8 cellular contexts compared by ENCODE assay signal in the genomic region with DNA sequence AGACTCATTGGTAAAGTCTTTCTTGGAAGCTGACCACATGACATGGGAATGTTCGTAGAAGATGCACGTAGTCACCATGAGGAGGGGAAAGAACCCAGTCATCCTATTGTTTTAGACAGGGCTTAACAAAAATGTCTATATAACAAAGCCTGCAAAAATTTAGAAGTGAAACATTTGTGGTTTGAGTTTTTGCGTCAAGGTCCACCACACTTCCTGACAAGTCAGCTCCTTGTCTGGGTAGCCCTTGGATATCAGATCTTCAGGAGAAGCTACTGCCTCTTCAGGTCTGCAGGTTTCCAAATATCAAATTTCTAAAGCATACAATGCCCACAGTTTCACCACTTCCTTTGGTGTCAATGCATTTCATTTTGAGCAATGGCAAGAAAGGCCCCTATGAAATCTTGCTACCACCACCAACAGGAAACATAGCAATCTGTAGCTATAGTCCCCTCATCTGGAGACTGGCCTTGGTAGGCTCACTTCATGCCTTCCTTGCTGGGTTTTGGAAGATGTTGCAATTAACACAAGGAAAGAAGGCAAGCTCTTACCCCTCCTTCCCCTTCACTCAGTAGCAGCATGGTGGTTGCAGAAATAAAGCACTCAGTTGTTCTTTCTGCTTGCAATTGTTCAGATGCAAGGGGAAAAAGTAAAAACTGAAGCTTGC.
DNase-seq lines count a peak whose midpoint lies in the region; ATAC-seq, FAIRE-seq and TF ChIP-seq lines count a peak whose summit lies in the region.

No MANE protein-coding gene starts in this region.

- FAIRE-seq in endothelial cell of umbilical vein (lab: Jason Lieb, UNC), result peak; percentile 26

- H3K4me1 ChIP-seq in PC-9 (replicated peaks; ENCODE audit: insufficient read depth) (peaks cover 50% of the 10 kb centered on the region), endothelial cell of umbilical vein (ENCODE audit: control insufficient read depth, extremely low read depth, insufficient read depth, low read length) (peaks cover 15% of the 10 kb centered on the region), right atrium auricular region (no peaks in the 10 kb centered on the region)

- dilution Hi-C loops in endothelial cell of umbilical vein (cut with MboI; ENCODE audit: extremely low pct_ligation_motif_present, low sequenced_read_pairs), result no loop called here

- peak overlapping the region; percentile 21; the same call in 1 of the 2 replicates for H3K4me3 ChIP-seq in PC-9
- H3K4me3 ChIP-seq in endothelial cell of umbilical vein (replicated peaks in 1 of 3; ENCODE audit: insufficient read depth in 1 of 3, low read depth in 1 of 3, low read length in 3 of 3), result no peak overlapping the region
- no peak overlapping the region for H3K4me3 ChIP-seq in right atrium auricular region

- no peaks in the 10 kb centered on the region for H3K36me3 ChIP-seq in PC-9 (ENCODE audit: low read depth)
- H3K36me3 ChIP-seq in endothelial cell of umbilical vein (ENCODE audit: control insufficient read depth in 2 of 2, extremely low read depth in 1 of 2, insufficient read depth in 2 of 2, low read length in 2 of 2), result no peaks in the 10 kb centered on the region
- no peaks in the 10 kb centered on the region for H3K36me3 ChIP-seq in right atrium auricular region

- TF ChIP-seq POLR2A in endothelial cell of umbilical vein (IDR thresholded peaks at IDR 0.05; ENCODE audit: low read depth, low read length), result no peak

- no peak overlapping the region for H3K9ac ChIP-seq in endothelial cell of umbilical vein (replicated peaks; ENCODE audit: extremely low read depth, insufficient read depth, low read length)

- H3K9me3 ChIP-seq in PC-9 (ENCODE audit: insufficient read depth, low read depth), result no peaks in the 10 kb centered on the region; the same call in 1 of the 2 replicates
- no peaks in the 10 kb centered on the region for H3K9me3 ChIP-seq in endothelial cell of umbilical vein (replicated peaks; ENCODE audit: control insufficient read depth, insufficient read depth, low read length)
- no peaks in the 10 kb centered on the region for H3K9me3 ChIP-seq in right atrium auricular region

- H3K9me3 Mint-ChIP-seq in activated T-cell treated with anti-CD3 and anti-CD28 coated beads, Interleukin-2, amount 50 U/mL, for 24 hours, result no peaks in the 10 kb centered on the region
- H3K9me3 Mint-ChIP-seq in stimulated activated naive B cell treated with anti-CD40 and anti-IgM and Interleukin-4, amounts not matched to agents 10 μg/mL and 1 μg/mL and 100 μg/mL, for 72 hours, result no peaks in the 10 kb centered on the region

- H3K79me2 ChIP-seq in PC-9 (ENCODE audit: low read depth), result peaks cover 4% of the 10 kb centered on the region; the same call in 1 of the 2 replicates
- H3K79me2 ChIP-seq in endothelial cell of umbilical vein (ENCODE audit: control insufficient read depth, insufficient read depth, low read length), result no peaks in the 10 kb centered on the region

- POLR2A ChIA-PET in PC-9 (lab: Charles Lee; ENCODE audit: unreplicated experiment), result interaction anchor here (0.6 to 0.7 kb wide), 2 partner anchors 26 to 1998 kb away, joined by 3 to 5 read pairs; no protein-coding TSS in a partner anchor
- POLR2A ChIA-PET in endothelial cell of umbilical vein (lab: Charles Lee), result interaction anchor here (0.6 kb wide), 1 partner anchor 261 kb away, joined by 11 read pairs; no protein-coding TSS in a partner anchor

- H3K27ac ChIP-seq in PC-9 (peak overlapping the region; percentile 90), endothelial cell of umbilical vein (ENCODE audit: insufficient read depth, low read depth, low read length) (peak overlapping the region; percentile 44), right atrium auricular region (no peak overlapping the region)

- H3K4me1 Mint-ChIP-seq in activated T-cell treated with anti-CD3 and anti-CD28 coated beads, Interleukin-2, amount 50 U/mL, for 24 hours (ENCODE audit: low read depth), result peaks cover 33% of the 10 kb centered on the region
- H3K4me1 Mint-ChIP-seq in stimulated activated naive B cell treated with anti-CD40 and anti-IgM and Interleukin-4, amounts not matched to agents 10 μg/mL and 1 μg/mL and 100 μg/mL, for 72 hours, result peaks cover 24 to 42% of the 10 kb centered on the region in 2 donors

- BruUV-seq in PC-9 (replicated peaks; lab: Mats Ljungman, UMichigan), result TSS peak; percentile 68
- no TSS peak for BruUV-seq in endothelial cell of umbilical vein (replicated peaks; lab: Mats Ljungman, UMichigan)

- no peaks in the 10 kb centered on the region for H3K36me3 Mint-ChIP-seq in activated T-cell treated with anti-CD3 and anti-CD28 coated beads, Interleukin-2, amount 50 U/mL, for 24 hours (ENCODE audit: low read depth)
- no peaks in the 10 kb centered on the region for H3K36me3 Mint-ChIP-seq in stimulated activated naive B cell treated with anti-CD40 and anti-IgM and Interleukin-4, amounts not matched to agents 10 μg/mL and 1 μg/mL and 100 μg/mL, for 72 hours

- H3K4me2 ChIP-seq in PC-9 (peak overlapping the region; percentile 62), endothelial cell of umbilical vein (ENCODE audit: insufficient read depth, low read length) (no peak overlapping the region)

- intact Hi-C loops in PC-9 (cut with micrococcal nuclease; ENCODE audit: unreplicated experiment) (loop anchor here (1.0 to 5.0 kb wide), 4 partner anchors 86 to 1880 kb away; partner anchors contain the start of genes GALNT16 and SIPA1L1), endothelial cell of umbilical vein (cut with micrococcal nuclease) (no loop called here)

- TF ChIP-seq CTCF in PC-9 (conservative IDR thresholded peaks at IDR 0.05) (no peak), endothelial cell of umbilical vein (IDR thresholded peaks at IDR 0.05; ENCODE audit: extremely low read depth in 1 of 2, insufficient read depth in 1 of 2, low read depth in 1 of 2, low read length in 2 of 2) (no peak), right atrium auricular region (IDR thresholded peaks at IDR 0.05) (no peak)

- H4K20me1 ChIP-seq in PC-9 (ENCODE audit: insufficient read depth), result no peaks in the 10 kb centered on the region
- H4K20me1 ChIP-seq in endothelial cell of umbilical vein (replicated peaks; ENCODE audit: control insufficient read depth, extremely low read depth, insufficient read depth, low read length), result no peaks in the 10 kb centered on the region

- H3K9me1 ChIP-seq in endothelial cell of umbilical vein (replicated peaks; ENCODE audit: control insufficient read depth, extremely low read depth, insufficient read depth, low read length), result no peaks in the 10 kb centered on the region

- no peak for DNase-seq in activated T-cell treated with anti-CD3 and anti-CD28 coated beads, Interleukin-2, amount 50 U/mL, for 24 hours
- no peak for DNase-seq in activated T-cell treated with anti-CD3 and anti-CD28 coated beads, Interleukin-2, amount 50 U/mL, for 1 hour
- DNase-seq in PC-9, result peak; percentile 21 to 78
- peak; percentile 27 for DNase-seq in endothelial cell of umbilical vein (ENCODE audit: low read depth, low spot score)
- DNase-seq in stimulated activated naive B cell treated with anti-CD40 and anti-IgM and Interleukin-4, amounts not matched to agents 10 μg/mL and 1 μg/mL and 100 μg/mL, for 72 hours, result peak; percentile 42
- DNase-seq in right atrium auricular region (ENCODE audit: low spot score), result no peak
- no peak for DNase-seq in NCI-H524 treated with DMSO at 0.1 percent for 48 hours (lab: John Stamatoyannopoulos, UW)

- H3K4me3 Mint-ChIP-seq in activated T-cell treated with anti-CD3 and anti-CD28 coated beads, Interleukin-2, amount 50 U/mL, for 24 hours, result peak overlapping the region; percentile 19
- H3K4me3 Mint-ChIP-seq in stimulated activated naive B cell treated with anti-CD40 and anti-IgM and Interleukin-4, amounts not matched to agents 10 μg/mL and 1 μg/mL and 100 μg/mL, for 72 hours, result peak overlapping the region in 1 of 2 donors; percentile 10

- H3K9me2 ChIP-seq in PC-9 (ENCODE audit: insufficient read depth), result no peaks in the 10 kb centered on the region

- CTCF ChIA-PET in PC-9 (lab: Charles Lee) (interaction anchor here (0.6 to 1.1 kb wide), 2 partner anchors 121 to 611 kb away, joined by 3 to 6 read pairs; no protein-coding TSS in a partner anchor), endothelial cell of umbilical vein (lab: Charles Lee) (interaction anchor here (1.0 to 5.0 kb wide), 11 partner anchors 9 to 713 kb away, joined by 3 to 51 read pairs (median 4); no protein-coding TSS in a partner anchor)

- H3K27ac Mint-ChIP-seq in activated T-cell treated with anti-CD3 and anti-CD28 coated beads, Interleukin-2, amount 50 U/mL, for 24 hours, result peak overlapping the region; percentile 90
- no peak overlapping the region for H3K27ac Mint-ChIP-seq in stimulated activated naive B cell treated with anti-CD40 and anti-IgM and Interleukin-4, amounts not matched to agents 10 μg/mL and 1 μg/mL and 100 μg/mL, for 72 hours

- H3K27me3 ChIP-seq in PC-9 (ENCODE audit: insufficient read depth, low read depth) (no peaks in the 10 kb centered on the region), endothelial cell of umbilical vein (ENCODE audit: control insufficient read depth in 2 of 2, insufficient read depth in 2 of 2, low read length in 2 of 2) (no peaks in the 10 kb centered on the region), right atrium auricular region (no peaks in the 10 kb centered on the region)

- peak; percentile 72 to 73 for ATAC-seq in stimulated activated naive B cell treated with anti-CD40 and anti-IgM and Interleukin-4, amounts not matched to agents 10 μg/mL and 1 μg/mL and 100 μg/mL, for 72 hours (replicated peaks)
- ATAC-seq in GM21360 (IDR thresholded peaks at IDR 0.05; ENCODE audit: unreplicated experiment), result no peak

- no peak overlapping the region; the same call in 1 of the 2 replicates for H2AFZ ChIP-seq in PC-9
- H2AFZ ChIP-seq in endothelial cell of umbilical vein (ENCODE audit: low read depth, low read length), result no peak overlapping the region

- peaks cover 44% of the 10 kb centered on the region for H3F3A ChIP-seq in PC-9 (ENCODE audit: insufficient read depth, low read depth)

- no peaks in the 10 kb centered on the region for H3K27me3 Mint-ChIP-seq in activated T-cell treated with anti-CD3 and anti-CD28 coated beads, Interleukin-2, amount 50 U/mL, for 24 hours
- peaks cover 0 to 6% of the 10 kb centered on the region in 2 donors for H3K27me3 Mint-ChIP-seq in stimulated activated naive B cell treated with anti-CD40 and anti-IgM and Interleukin-4, amounts not matched to agents 10 μg/mL and 1 μg/mL and 100 μg/mL, for 72 hours

TF ChIP-seq in endothelial cell of umbilical vein, 7 proteins besides CTCF, POLR2A, EP300 and RAD21:
- TF ChIP-seq FOS (IDR thresholded peaks at IDR 0.05; ENCODE audit: borderline replicate concordance, insufficient read depth, low read length) (peak; percentile 57), EZH2 (IDR thresholded peaks at IDR 0.05; ENCODE audit: borderline replicate concordance, low read depth, low read length, severe bottlenecking) (no peak), GATA2 (IDR thresholded peaks at IDR 0.05; ENCODE audit: insufficient read depth, insufficient read length, low read depth, low read length) (peak; percentile 44)

Comparison
In these comparisons a context has a peak if more than half of its experiments do, and no peak if none do; other contexts are left out.
1. DNase-seq: peak in PC-9 (2 of 2), endothelial cell of umbilical vein (single experiment) and stimulated activated naive B cell treated with anti-CD40 and anti-IgM and Interleukin-4, amounts not matched to agents 10 μg/mL and 1 μg/mL and 100 μg/mL, for 72 hours (single experiment); none in activated T-cell treated with anti-CD3 and anti-CD28 coated beads, Interleukin-2, amount 50 U/mL, for 24 hours (single experiment), activated T-cell treated with anti-CD3 and anti-CD28 coated beads, Interleukin-2, amount 50 U/mL, for 1 hour (single experiment), right atrium auricular region (single experiment) and NCI-H524 treated with DMSO at 0.1 percent for 48 hours (single experiment).
2. H3K27ac ChIP-seq: peak in PC-9 (single experiment) and endothelial cell of umbilical vein (single experiment); none in right atrium auricular region (0 of 2).